In the genomic region with DNA sequence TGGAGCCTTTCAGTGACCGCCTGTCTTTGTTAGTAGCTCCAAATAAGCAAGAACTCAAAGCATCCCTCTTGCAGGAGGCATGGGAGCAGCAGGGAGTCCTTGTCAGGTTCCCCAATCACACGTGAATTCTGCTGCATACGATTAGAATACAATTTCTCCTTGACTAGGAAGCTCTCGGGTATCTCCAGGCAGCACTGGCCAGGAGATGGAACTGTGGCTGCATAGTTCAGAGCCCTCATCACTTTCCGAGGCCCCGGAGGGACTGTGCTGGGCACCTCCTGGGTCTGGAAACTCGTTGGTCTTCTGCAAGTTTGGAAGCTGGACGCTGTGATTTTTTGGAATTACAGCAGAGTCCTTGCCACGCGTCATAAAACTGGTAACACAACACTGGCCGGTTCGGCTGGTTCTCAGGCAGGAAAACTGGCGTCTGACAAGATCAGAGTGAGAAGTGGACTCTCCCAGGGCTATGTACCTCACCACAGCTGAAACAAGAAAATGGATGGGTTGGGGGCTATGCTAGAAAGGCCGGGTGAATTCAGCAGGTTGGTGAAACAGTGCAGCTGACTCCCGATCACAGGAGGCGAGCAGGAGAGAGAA, we compare ENCODE assay signal across 14 cellular contexts.
"Had no signal": no experiment of that assay in that cellular context is flagged by ENCODE, and none has a peak within 500 bp of the region (broad histone marks: within the 10 kb centered on the region; RNA-seq: fewer than 3 reads in every experiment).

No MANE protein-coding gene starts in this region.

- DNase-seq: activated CD4-positive, alpha-beta memory T cell treated with anti-CD3 and anti-CD28 coated beads for 36 hours; activated CD4-positive, CD25-positive, alpha-beta regulatory T cell treated with anti-CD3 and anti-CD28 coated beads, Interleukin-2, amount 50 U/mL, for 72 hours; activated T-cell treated with anti-CD3 and anti-CD28 coated beads, Interleukin-2, amount 50 U/mL, for 72 hours; central memory CD4-positive, alpha-beta T cell; lower lobe of right lung; mucosa of descending colon; natural killer cell; retina; stimulated activated CD4-positive, alpha-beta T cell treated with anti-CD3 and anti-CD28 coated beads, Interleukin-4, amount 100 ng/mL, for 4 hours; stimulated activated naive CD8-positive, alpha-beta T cell treated with anti-CD3 and anti-CD28 coated beads, Interleukin-15, amount 100 ng/mL, for 72 hours; T-helper 2 cell had no signal

- H3K4me1 ChIP-seq: lower lobe of right lung had no signal

- H3K36me3 Mint-ChIP-seq: natural killer cell had no signal

- H3K4me3 Mint-ChIP-seq: activated CD4-positive, alpha-beta memory T cell treated with anti-CD3 and anti-CD28 coated beads for 36 hours; activated T-cell treated with anti-CD3 and anti-CD28 coated beads, Interleukin-2, amount 50 U/mL, for 72 hours; natural killer cell; stimulated activated naive CD8-positive, alpha-beta T cell treated with anti-CD3 and anti-CD28 coated beads, Interleukin-15, amount 100 ng/mL, for 72 hours had no signal

- H3K27ac Mint-ChIP-seq: activated CD4-positive, alpha-beta memory T cell treated with anti-CD3 and anti-CD28 coated beads for 36 hours; activated T-cell treated with anti-CD3 and anti-CD28 coated beads, Interleukin-2, amount 50 U/mL, for 72 hours; natural killer cell; stimulated activated naive CD8-positive, alpha-beta T cell treated with anti-CD3 and anti-CD28 coated beads, Interleukin-15, amount 100 ng/mL, for 72 hours had no signal

- H3K36me3 ChIP-seq: lower lobe of right lung, tibial artery had no signal

- ATAC-seq: activated T-cell treated with anti-CD3 and anti-CD28 coated beads, Interleukin-2, amount 50 U/mL, for 72 hours; lower lobe of right lung; mucosa of descending colon; natural killer cell; stimulated activated naive CD8-positive, alpha-beta T cell treated with anti-CD3 and anti-CD28 coated beads, Interleukin-15, amount 100 ng/mL, for 72 hours had no signal

- H3K4me3 ChIP-seq: lower lobe of right lung, mucosa of descending colon, skin epidermis, tibial artery had no signal

- H3K27me3 ChIP-seq: tibial artery had no signal

- H3K27me3 Mint-ChIP-seq: activated CD4-positive, alpha-beta memory T cell treated with anti-CD3 and anti-CD28 coated beads for 36 hours; stimulated activated naive CD8-positive, alpha-beta T cell treated with anti-CD3 and anti-CD28 coated beads, Interleukin-15, amount 100 ng/mL, for 72 hours had no signal

- H3K27ac ChIP-seq: lower lobe of right lung had no signal

- H3K9me3 ChIP-seq: lower lobe of right lung, mucosa of descending colon, tibial artery had no signal

- FAIRE-seq: astrocyte had no signal

- H3K9me3 Mint-ChIP-seq: activated CD4-positive, alpha-beta memory T cell treated with anti-CD3 and anti-CD28 coated beads for 36 hours; activated T-cell treated with anti-CD3 and anti-CD28 coated beads, Interleukin-2, amount 50 U/mL, for 72 hours; natural killer cell; stimulated activated naive CD8-positive, alpha-beta T cell treated with anti-CD3 and anti-CD28 coated beads, Interleukin-15, amount 100 ng/mL, for 72 hours had no signal
